In genomic region chr15:44186724-44187123, GRCh38 we compare ENCODE assay signal across 21 cellular contexts. TPM values are rescaled to one million over a fixed set of nuclear protein-coding genes. Genes with fewer than 3 reads are reported as not detected.
"Had no signal": no experiment of that assay in that cellular context is flagged by ENCODE, and none has a peak within 500 bp of the region (broad histone marks: within the 10 kb centered on the region; RNA-seq: fewer than 3 reads in every experiment).

No MANE protein-coding gene starts in this region.

- H3K36me3 ChIP-seq: breast epithelium, spleen, tibial nerve had no signal

- H3K27ac ChIP-seq: breast epithelium, spleen had no signal

- H3K4me1 ChIP-seq: breast epithelium, spleen had no signal

- H3K9me3 ChIP-seq: breast epithelium, spleen, tibial nerve had no signal

- ATAC-seq: T-helper 17 cell had no signal

- DNase-seq: activated CD4-positive, alpha-beta memory T cell treated with anti-CD3 and anti-CD28 coated beads for 36 hours; activated CD4-positive, alpha-beta T cell treated with anti-CD3 and anti-CD28 coated beads for 4 hours; activated CD4-positive, CD25-positive, alpha-beta regulatory T cell; activated naive CD4-positive, alpha-beta T cell treated with Interleukin-2 at 50 U/mL for 16 hours; activated naive CD8-positive, alpha-beta T cell treated with anti-CD3 and anti-CD28 coated beads for 36 hours; activated T-cell treated with anti-CD3 and anti-CD28 coated beads, Interleukin-2, amount 50 U/mL, for 48 hours; effector CD8-positive, alpha-beta T cell; erythroblast; foreskin fibroblast; immature natural killer cell; kidney glomerular epithelial cell; mesendoderm; naive B cell; retina; spleen; stimulated activated CD4-positive, alpha-beta T cell treated with anti-CD3 and anti-CD28 coated beads, Interleukin-4, amount 100 ng/mL, for 1 hour; stimulated activated naive CD4-positive, alpha-beta T cell treated with Interleukin-2 at 50 U/mL for 16 hours; SW 1271; T-helper 17 cell had no signal

- H3K4me3 ChIP-seq: breast epithelium, spleen, tibial nerve had no signal

RNA-seq across cellular contexts. Expression of gene FRMD5, which starts 8.3 kb away (rescaled TPM):
- total RNA-seq: T-helper 17 cell had no signal
